8 cellular contexts compared by ENCODE assay signal in genomic region chr13:63636231-63636993, GRCh38.
DNase-seq lines count a peak whose midpoint lies in the region; ATAC-seq, FAIRE-seq and TF ChIP-seq lines count a peak whose summit lies in the region.

No MANE protein-coding gene starts in this region.

- no peaks in the 10 kb centered on the region for H3F3A ChIP-seq in SU-DHL-6 (ENCODE audit: insufficient read depth)

- H3K4me3 ChIP-seq in SU-DHL-6 (ENCODE audit: insufficient read depth, low read length, poor library complexity, severe bottlenecking): no peak overlapping the region
- 0 out of 6 replicates have a peak overlapping the region, but pooled peaks of 1 of the 3 experiments have one; percentile 28 for H3K4me3 ChIP-seq in HepG2 (replicated peaks in 1 of 3; ENCODE audit: insufficient read depth in 1 of 3, low read depth in 2 of 3, low read length in 3 of 3)

- no peak for DNase-seq in activated naive CD4-positive, alpha-beta T cell (lab: John Stamatoyannopoulos, UW)
- no peak for DNase-seq in HepG2 (ENCODE audit: low spot score)
- DNase-seq in amniotic stem cell (lab: John Stamatoyannopoulos, UW): no peak
- no peak for DNase-seq in mesothelial cell of epicardium (ENCODE audit: low spot score in 2 of 2, unreplicated experiment in 2 of 2)
- DNase-seq in hypothalamus (lab: John Stamatoyannopoulos, UW): no peak

- H4K20me1 ChIP-seq in SU-DHL-6 (ENCODE audit: low read depth, low read length) (no peaks in the 10 kb centered on the region), HepG2 (ENCODE audit: insufficient read depth, low read length) (no peaks in the 10 kb centered on the region)

- no peaks in the 10 kb centered on the region for H3K9me2 ChIP-seq in SU-DHL-6 (replicated peaks; ENCODE audit: insufficient read depth, low read length)

- peaks cover 4% of the 10 kb centered on the region for H3K4me1 Mint-ChIP-seq in activated naive CD4-positive, alpha-beta T cell treated with anti-CD3 and anti-CD28 coated beads, Interleukin-2, amount 50 U/mL, for 24 hours
- peaks cover 13% of the 10 kb centered on the region for H3K4me1 Mint-ChIP-seq in mesothelial cell of epicardium

- no peaks in the 10 kb centered on the region for H3K27me3 Mint-ChIP-seq in activated naive CD4-positive, alpha-beta T cell treated with anti-CD3 and anti-CD28 coated beads, Interleukin-2, amount 50 U/mL, for 24 hours
- no peaks in the 10 kb centered on the region for H3K27me3 Mint-ChIP-seq in mesothelial cell of epicardium (ENCODE audit: low read depth)

- H3K4me2 ChIP-seq in SU-DHL-6 (ENCODE audit: low read depth, low read length, poor library complexity, severe bottlenecking): peak overlapping the region; percentile 56
- H3K4me2 ChIP-seq in HepG2 (ENCODE audit: low read depth, low read length): peak overlapping the region; percentile 66

- TF ChIP-seq CTCF in SU-DHL-6 (IDR thresholded peaks at IDR 0.05; ENCODE audit: insufficient read depth, low read length, poor library complexity, severe bottlenecking): no peak
- TF ChIP-seq CTCF in HepG2 (CRISPR knock-in tag; IDR thresholded peaks at IDR 0.05): peak; percentile 26; the same call in 1 of the 2 replicates
- no peak for TF ChIP-seq CTCF in mesothelial cell of epicardium (IDR thresholded peaks at IDR 0.05; ENCODE audit: unreplicated experiment)

- H3K79me2 ChIP-seq in SU-DHL-6 (ENCODE audit: insufficient read depth, low read length): no peaks in the 10 kb centered on the region
- H3K79me2 ChIP-seq in HepG2 (ENCODE audit: insufficient read depth, low read length): no peaks in the 10 kb centered on the region

- CTCF ChIA-PET in HepG2 (lab: Yijun Ruan, JAX; ENCODE audit: low intra/inter-chr PET ratio, low total read pairs): no interaction called here

- H3K9ac ChIP-seq in SU-DHL-6 (ENCODE audit: low read length): no peak overlapping the region
- H3K9ac ChIP-seq in HepG2 (ENCODE audit: insufficient read depth, low read depth, low read length): no peak overlapping the region

- peaks cover under 1% of the 10 kb centered on the region for H3K9me3 Mint-ChIP-seq in activated naive CD4-positive, alpha-beta T cell treated with anti-CD3 and anti-CD28 coated beads, Interleukin-2, amount 50 U/mL, for 24 hours
- no peaks in the 10 kb centered on the region for H3K9me3 Mint-ChIP-seq in mesothelial cell of epicardium

- peak overlapping the region; percentile 78 for H2AFZ ChIP-seq in SU-DHL-6 (ENCODE audit: low read depth, low read length, severe bottlenecking)
- H2AFZ ChIP-seq in HepG2 (ENCODE audit: low read length): peak overlapping the region; percentile 91

- BruUV-seq in HepG2 (replicated peaks; lab: Mats Ljungman, UMichigan): no TSS peak

- no peak for TF ChIP-seq RAD21 in HepG2 (CRISPR knock-in tag; IDR thresholded peaks at IDR 0.05)

- ATAC-seq in HG03432 (IDR thresholded peaks at IDR 0.05; ENCODE audit: unreplicated experiment) (peak; percentile 74), HepG2 (peak; percentile 81)

- in situ Hi-C loops in HepG2 (cut with HindIII; ENCODE audit: extremely low pct_ligation_motif_present, low pct_unique_long_range_greater_than_20kb): no loop called here

- intact Hi-C loops in HepG2 (cut with micrococcal nuclease; ENCODE audit: unreplicated experiment): no loop called here

- peak overlapping the region; percentile 45 for H3K4me3 Mint-ChIP-seq in activated naive CD4-positive, alpha-beta T cell treated with anti-CD3 and anti-CD28 coated beads, Interleukin-2, amount 50 U/mL, for 24 hours
- no peak overlapping the region for H3K4me3 Mint-ChIP-seq in mesothelial cell of epicardium

- TF ChIP-seq EP300 in HepG2 (IDR thresholded peaks at IDR 0.05; ENCODE audit: low read depth in 2 of 2, low read length in 2 of 2): no peak
- TF ChIP-seq EP300 in HepG2 (CRISPR knock-in tag; IDR thresholded peaks at IDR 0.05; ENCODE audit: borderline replicate concordance): no peak

- WGBS in HepG2 (ENCODE audit: low lambda C conversion rate): 6% methylated on average over 6 of the region's 6 CpGs

- no peak for FAIRE-seq in HepG2 (lab: Jason Lieb, UNC)

- H3K36me3 ChIP-seq in SU-DHL-6 (ENCODE audit: low read length) (no peaks in the 10 kb centered on the region), HepG2 (replicated peaks in 1 of 2; ENCODE audit: control insufficient read depth in 1 of 2, insufficient read depth in 2 of 2, low read length in 2 of 2) (no peaks in the 10 kb centered on the region)

- H3K27ac Mint-ChIP-seq in activated naive CD4-positive, alpha-beta T cell treated with anti-CD3 and anti-CD28 coated beads, Interleukin-2, amount 50 U/mL, for 24 hours: no peak overlapping the region
- no peak overlapping the region for H3K27ac Mint-ChIP-seq in mesothelial cell of epicardium

- POLR2A ChIA-PET in HepG2 (lab: Yijun Ruan, JAX): no interaction called here

- H3K36me3 Mint-ChIP-seq in activated naive CD4-positive, alpha-beta T cell treated with anti-CD3 and anti-CD28 coated beads, Interleukin-2, amount 50 U/mL, for 24 hours: no peaks in the 10 kb centered on the region
- H3K36me3 Mint-ChIP-seq in mesothelial cell of epicardium: no peaks in the 10 kb centered on the region

- H3K27me3 ChIP-seq in SU-DHL-6 (ENCODE audit: low read length) (no peaks in the 10 kb centered on the region), HepG2 (ENCODE audit: control insufficient read depth in 1 of 2, insufficient read depth in 2 of 2, low read length in 2 of 2) (no peaks in the 10 kb centered on the region)

- H3K9me3 ChIP-seq in SU-DHL-6 (ENCODE audit: insufficient read depth, low read length) (no peaks in the 10 kb centered on the region), HepG2 (ENCODE audit: low read length) (no peaks in the 10 kb centered on the region)

- TF ChIP-seq POLR2A in HepG2 (IDR thresholded peaks at IDR 0.05; ENCODE audit: insufficient read depth in 1 of 2, low read depth in 2 of 2, low read length in 2 of 2): no peak

- H3K27ac ChIP-seq in SU-DHL-6 (ENCODE audit: low read depth, low read length) (no peak overlapping the region), HepG2 (ENCODE audit: extremely low read length, insufficient read depth, low read length) (no peak overlapping the region)

- H3K4me1 ChIP-seq in HepG2 (ENCODE audit: insufficient read depth, low read length): no peaks in the 10 kb centered on the region

TF ChIP-seq in HepG2, 621 proteins besides CTCF, POLR2A, EP300 and RAD21:
- TF ChIP-seq ARNTL (CRISPR knock-in tag; IDR thresholded peaks at IDR 0.05) (no peak), MAFK (conservative IDR thresholded peaks at IDR 0.05 in 1 of 2, IDR thresholded peaks at IDR 0.05 in 1 of 2; ENCODE audit: low read length in 2 of 2) (0 out of 4 replicates have a peak, but pooled peaks of 1 of the 2 experiments have one; percentile 22)
